In the genomic region with DNA sequence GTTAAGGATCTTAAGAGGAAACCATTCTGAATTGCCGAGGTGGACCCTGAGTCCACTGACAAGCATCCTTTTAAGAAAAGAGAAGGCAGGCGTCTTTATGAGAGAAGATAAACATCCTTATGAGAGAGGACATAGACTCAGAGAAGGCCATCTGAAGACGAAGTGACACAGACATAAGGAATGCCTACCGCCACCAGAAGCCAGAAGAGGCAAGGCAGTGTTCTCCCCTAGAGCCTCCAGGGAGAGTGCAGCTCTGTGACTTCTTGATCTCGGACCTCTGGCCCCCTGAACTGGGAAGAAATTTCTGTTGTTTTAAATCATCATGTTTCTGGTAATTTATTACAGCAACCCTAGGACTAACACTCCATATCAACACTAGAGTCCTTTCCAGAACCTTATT, we compare ENCODE assay signal across 17 cellular contexts. TPM values are rescaled to one million over a fixed set of nuclear protein-coding genes. Genes with fewer than 3 reads are reported as not detected.
DNase-seq lines count a peak whose midpoint lies in the region; ATAC-seq, FAIRE-seq and TF ChIP-seq lines count a peak whose summit lies in the region.
"Had no signal": no experiment of that assay in that cellular context is flagged by ENCODE, and none has a peak within 500 bp of the region (broad histone marks: within the 10 kb centered on the region; RNA-seq: fewer than 3 reads in every experiment).

No MANE protein-coding gene starts in this region.

- ATAC-seq in GM19455 (IDR thresholded peaks at IDR 0.05; ENCODE audit: unreplicated experiment) (no peak), HG02610 (IDR thresholded peaks at IDR 0.05; ENCODE audit: unreplicated experiment) (no peak)
- ATAC-seq: A549, GM23338, HepG2 had no signal

- no peak for TF ChIP-seq POLR2A in GM12892 (IDR thresholded peaks at IDR 0.05; ENCODE audit: low read depth, low read length)

- peak; percentile 67 for FAIRE-seq in GM12892 (lab: Jason Lieb, UNC)
- FAIRE-seq: A549, HepG2, HTR-8/SVneo had no signal

- DNase-seq in GM12892 (ENCODE audit: insufficient read length) (no peak), RPMI7951 (ENCODE audit: low read depth) (peak; percentile 1), left kidney (ENCODE audit: low read depth, low spot score) (peak; percentile 39), nucleus accumbens (lab: John Stamatoyannopoulos, UW) (no peak)
- no peak for DNase-seq in activated CD8-positive, alpha-beta memory T cell treated with anti-CD3 and anti-CD28 coated beads, Interleukin-2, amount 50 U/mL, for 4 hours
- DNase-seq: BE2C; CD4-positive, alpha-beta memory T cell; DMS79; EL; GF-D8; H9 had no signal

RNA-seq across cellular contexts. Expression of gene ING3, which starts 25.2 kb away (rescaled TPM):
- polyA plus RNA-seq in GM12892 (2012; ENCODE audit: missing spikeins) = 18.9 TPM
- total RNA-seq in RPMI7951 (2014; rRNA removed; shearing (Covaris generic)) = 20.7 and 28.7 TPM in 2 replicates

Comparison
In these comparisons a context has a peak if more than half of its experiments do, and no peak if none do; other contexts are left out.
1. DNase-seq: peak in RPMI7951 (single experiment) and left kidney (single experiment); none in GM12892 (single experiment), nucleus accumbens (0 of 56) and activated CD8-positive, alpha-beta memory T cell treated with anti-CD3 and anti-CD28 coated beads, Interleukin-2, amount 50 U/mL, for 4 hours (single experiment).